In genomic region chr7:28410628-28411578, GRCh38 we compare ENCODE assay signal across 8 cellular contexts. TPM values are rescaled to one million over a fixed set of nuclear protein-coding genes. Genes with fewer than 3 reads are reported as not detected.
DNase-seq lines count a peak whose midpoint lies in the region; ATAC-seq and TF ChIP-seq lines count a peak whose summit lies in the region.

No MANE protein-coding gene starts in this region.

- H3K4me3 ChIP-seq in breast epithelium (peak overlapping the region; percentile 60 to 81 (median 77)), kidney epithelial cell (ENCODE audit: low read depth, low read length) (peak overlapping the region; percentile 70)

- H3K27ac Mint-ChIP-seq in activated T-cell treated with anti-CD3 and anti-CD28 coated beads, Interleukin-2, amount 50 U/mL, for 24 hours, result peak overlapping the region; percentile 44
- peak overlapping the region; percentile 40 for H3K27ac Mint-ChIP-seq in stimulated activated naive CD8-positive, alpha-beta T cell treated with anti-CD3 and anti-CD28 coated beads, Interleukin-15, Interleukin-2, amounts not matched to agents 100 ng/mL and 50 ng/mL, for 24 hours

- H3K27ac ChIP-seq in breast epithelium, result peak overlapping the region; percentile 81 to 88

- no peak for TF ChIP-seq CTCF in breast epithelium (IDR thresholded peaks at IDR 0.05)
- no peak for TF ChIP-seq CTCF in kidney epithelial cell (IDR thresholded peaks at IDR 0.05; ENCODE audit: insufficient read depth, low read length, poor library complexity, severe bottlenecking)

- no peak for DNase-seq in activated T-cell treated with anti-CD3 and anti-CD28 coated beads, Interleukin-2, amount 50 U/mL, for 24 hours
- no peak for DNase-seq in activated T-cell treated with anti-CD3 and anti-CD28 coated beads, Interleukin-2, amount 50 U/mL, for 1 hour
- DNase-seq in NOMO-1 treated with DMSO at 0.1 percent for 48 hours (lab: John Stamatoyannopoulos, UW; ENCODE audit: unreplicated experiment) (peak; percentile 65), breast epithelium (ENCODE audit: low spot score in 2 of 2) (no peak), kidney epithelial cell (ENCODE audit: low read depth) (no peak)

- H3K4me1 Mint-ChIP-seq in activated T-cell treated with anti-CD3 and anti-CD28 coated beads, Interleukin-2, amount 50 U/mL, for 24 hours (ENCODE audit: low read depth), result peaks cover 42% of the 10 kb centered on the region
- peaks cover 58% of the 10 kb centered on the region for H3K4me1 Mint-ChIP-seq in stimulated activated naive CD8-positive, alpha-beta T cell treated with anti-CD3 and anti-CD28 coated beads, Interleukin-15, Interleukin-2, amounts not matched to agents 100 ng/mL and 50 ng/mL, for 24 hours (ENCODE audit: low read depth)

- H3K4me3 Mint-ChIP-seq in activated T-cell treated with anti-CD3 and anti-CD28 coated beads, Interleukin-2, amount 50 U/mL, for 24 hours, result peak overlapping the region; percentile 67
- peak overlapping the region; percentile 75 for H3K4me3 Mint-ChIP-seq in stimulated activated naive CD8-positive, alpha-beta T cell treated with anti-CD3 and anti-CD28 coated beads, Interleukin-15, Interleukin-2, amounts not matched to agents 100 ng/mL and 50 ng/mL, for 24 hours

- H3K27me3 ChIP-seq in breast epithelium, result peaks cover 0 to 27% of the 10 kb centered on the region in 2 donors
- H3K27me3 ChIP-seq in kidney epithelial cell (ENCODE audit: control insufficient read depth, insufficient read depth, low read length), result no peaks in the 10 kb centered on the region

- peaks cover 88% of the 10 kb centered on the region for H3K27me3 Mint-ChIP-seq in activated T-cell treated with anti-CD3 and anti-CD28 coated beads, Interleukin-2, amount 50 U/mL, for 24 hours
- peaks cover 81% of the 10 kb centered on the region for H3K27me3 Mint-ChIP-seq in stimulated activated naive CD8-positive, alpha-beta T cell treated with anti-CD3 and anti-CD28 coated beads, Interleukin-15, Interleukin-2, amounts not matched to agents 100 ng/mL and 50 ng/mL, for 24 hours

- H3K36me3 ChIP-seq in breast epithelium, result no peaks in the 10 kb centered on the region
- no peaks in the 10 kb centered on the region for H3K36me3 ChIP-seq in kidney epithelial cell (ENCODE audit: control insufficient read depth, insufficient read depth, low read length)

- peaks cover 0 to 3% of the 10 kb centered on the region in 2 donors for H3K4me1 ChIP-seq in breast epithelium

- H3K9me3 ChIP-seq in breast epithelium, result no peaks in the 10 kb centered on the region

- intact Hi-C loops in breast epithelium (cut with DNase I; ENCODE audit: low total_unique reads), result no loop called here

- no peaks in the 10 kb centered on the region for H3K36me3 Mint-ChIP-seq in activated T-cell treated with anti-CD3 and anti-CD28 coated beads, Interleukin-2, amount 50 U/mL, for 24 hours (ENCODE audit: low read depth)
- H3K36me3 Mint-ChIP-seq in stimulated activated naive CD8-positive, alpha-beta T cell treated with anti-CD3 and anti-CD28 coated beads, Interleukin-15, Interleukin-2, amounts not matched to agents 100 ng/mL and 50 ng/mL, for 24 hours (ENCODE audit: low read depth), result no peaks in the 10 kb centered on the region

- no peaks in the 10 kb centered on the region for H3K9me3 Mint-ChIP-seq in activated T-cell treated with anti-CD3 and anti-CD28 coated beads, Interleukin-2, amount 50 U/mL, for 24 hours
- H3K9me3 Mint-ChIP-seq in stimulated activated naive CD8-positive, alpha-beta T cell treated with anti-CD3 and anti-CD28 coated beads, Interleukin-15, Interleukin-2, amounts not matched to agents 100 ng/mL and 50 ng/mL, for 24 hours, result no peaks in the 10 kb centered on the region

- ATAC-seq in HG03520 (IDR thresholded peaks at IDR 0.05; ENCODE audit: unreplicated experiment) (no peak), GM21528 (IDR thresholded peaks at IDR 0.05; ENCODE audit: low FRiP score, unreplicated experiment) (no peak)

- no peak for TF ChIP-seq POLR2A in breast epithelium (IDR thresholded peaks at IDR 0.05)

RNA-seq across cellular contexts. Expression of gene CREB5, which starts 1.4 kb away (rescaled TPM):
- 10 to 100 TPM; 17.3 to 19.7 (median 18.0) TPM for total RNA-seq in breast epithelium
- total RNA-seq in kidney epithelial cell, result 19.9 and 27.9 TPM in 2 replicates
